ENCODE assay signal across 16 cellular contexts in genomic region chr10:47449979-47450378, GRCh38. TPM values are rescaled to one million over a fixed set of nuclear protein-coding genes. Genes with fewer than 3 reads are reported as not detected.
DNase-seq lines count a peak whose midpoint lies in the region; ATAC-seq and TF ChIP-seq lines count a peak whose summit lies in the region.
"Had no signal": no experiment of that assay in that cellular context is flagged by ENCODE, and none has a peak within 500 bp of the region (broad histone marks: within the 10 kb centered on the region; RNA-seq: fewer than 3 reads in every experiment).

No MANE protein-coding gene starts in this region.

- POLR2A ChIA-PET in activated CD4-positive, alpha-beta T cell treated with anti-CD3 and anti-CD28 coated beads for 36 hours (lab: Charles Lee), result no interaction called here

- peaks cover 0 to 9% (median 0%) of the 10 kb centered on the region in 11 experiments; a peak in 2 of 22 replicates for H4K20me1 ChIP-seq in BLaER1 treated with 17β-estradiol and CSF1 and Interleukin-3, amounts not matched to agents 10 nM and 100 nM
- H4K20me1 ChIP-seq in H9 (ENCODE audit: control insufficient read depth, insufficient read depth, insufficient read length), result no peaks in the 10 kb centered on the region

- H3K4me1 Mint-ChIP-seq in H9, result peaks cover 6 to 10% of the 10 kb centered on the region in 2 experiments
- peaks cover 16% of the 10 kb centered on the region for H3K4me1 Mint-ChIP-seq in activated CD4-positive, alpha-beta T cell treated with anti-CD3 and anti-CD28 coated beads for 36 hours

- H2BK12ac ChIP-seq in H9 (ENCODE audit: insufficient read length, low read depth, low read length), result no peak overlapping the region

- WGBS in H9 (ENCODE audit: extremely low coverage, insufficient read length, low lambda C conversion rate), result no CpG with 5 or more reads among the region's 10 CpGs
- WGBS in spleen, 5 donors, result 70 to 78% (median 76%) methylated on average over 3 to 10 of the region's 10 CpGs

- peak overlapping the region; percentile 24 to 89 (median 82); a peak in 20 of 22 replicates for H3K4me2 ChIP-seq in BLaER1 treated with 17β-estradiol and CSF1 and Interleukin-3, amounts not matched to agents 10 nM and 100 nM
- no peak overlapping the region for H3K4me2 ChIP-seq in H9 (ENCODE audit: insufficient read depth, insufficient read length, low read length)

- H4K91ac ChIP-seq in H9 (ENCODE audit: insufficient read length, low read depth, low read length), result no peak overlapping the region

- intact Hi-C loops in spleen (cut with DNase I; ENCODE audit: low total_unique reads), result no loop called here
- intact Hi-C loops in activated CD4-positive, alpha-beta T cell treated with anti-CD3 and anti-CD28 coated beads for 36 hours (cut with DNase I, micrococcal nuclease), result no loop called here

- H3K14ac ChIP-seq in H9 (ENCODE audit: insufficient read depth, low read length), result no peak overlapping the region

- TF ChIP-seq CTCF in H9 (conservative IDR thresholded peaks at IDR 0.05), result no peak
- no peak for TF ChIP-seq CTCF in spleen (IDR thresholded peaks at IDR 0.05 in 8 of 11, conservative IDR thresholded peaks at IDR 0.05 in 3 of 11)

- H4K5ac ChIP-seq in H9 (ENCODE audit: insufficient read length, low read depth, low read length), result no peak overlapping the region

- H3K23me2 ChIP-seq in H9 (ENCODE audit: insufficient read length, low read depth, low read length, poor library complexity, severe bottlenecking), result no peaks in the 10 kb centered on the region

- no peak overlapping the region for H2BK5ac ChIP-seq in H9 (ENCODE audit: insufficient read length, low read length)

- peaks cover 19 to 75% (median 68%) of the 10 kb centered on the region in 10 experiments for H3K4me1 ChIP-seq in BLaER1 treated with 17β-estradiol and CSF1 and Interleukin-3, amounts not matched to agents 10 nM and 100 nM
- H3K4me1 ChIP-seq in H9 (ENCODE audit: insufficient read depth, low read length) (no peaks in the 10 kb centered on the region), spleen (no peaks in the 10 kb centered on the region)

- H3K56ac ChIP-seq in H9 (ENCODE audit: insufficient read length, low read depth, low read length), result no peak overlapping the region

- no peak overlapping the region for H3K4ac ChIP-seq in H9 (ENCODE audit: low read depth, low read length)

- no peak overlapping the region for H2AK5ac ChIP-seq in H9 (ENCODE audit: insufficient read length, low read length)

- no peak overlapping the region for H3T11ph ChIP-seq in H9 (ENCODE audit: low read length)

- H3K36me3 Mint-ChIP-seq in H9 (ENCODE audit: insufficient read depth in 1 of 3, low read depth in 3 of 3), result no peaks in the 10 kb centered on the region; a peak in 2 of 7 replicates
- H3K36me3 Mint-ChIP-seq in activated CD4-positive, alpha-beta T cell treated with anti-CD3 and anti-CD28 coated beads for 36 hours (ENCODE audit: low read depth), result peaks cover 4% of the 10 kb centered on the region

- no peak overlapping the region for H2BK15ac ChIP-seq in H9 (ENCODE audit: low read depth, low read length)

- H3K4me3 ChIP-seq in BLaER1 treated with 17β-estradiol and CSF1 and Interleukin-3, amounts not matched to agents 10 nM and 100 nM, result no peak overlapping the region
- H3K4me3 ChIP-seq in spleen, result no peak overlapping the region
- H3K4me3 ChIP-seq: SK-N-MC had no signal

- H3K9me3 Mint-ChIP-seq in H9, result peaks cover 11 to 13% of the 10 kb centered on the region in 2 experiments; a peak in 4 of 5 replicates
- H3K9me3 Mint-ChIP-seq in activated CD4-positive, alpha-beta T cell treated with anti-CD3 and anti-CD28 coated beads for 36 hours (ENCODE audit: low read depth), result peaks cover 11% of the 10 kb centered on the region

- CTCF ChIA-PET in activated CD4-positive, alpha-beta T cell treated with anti-CD3 and anti-CD28 coated beads for 36 hours (lab: Charles Lee), result interaction anchor here (0.6 kb wide), 1 partner anchor 449 kb away, joined by 3 read pairs; no protein-coding TSS in a partner anchor

- H3K23ac ChIP-seq in H9 (ENCODE audit: insufficient read length, low read depth, low read length), result no peak overlapping the region

- DNase-seq in H9 (peak; percentile 19), kidney tubule cell (ENCODE audit: low spot score) (peak; percentile 54), spleen (peak; percentile 70)
- no peak for DNase-seq in activated CD4-positive, alpha-beta T cell treated with anti-CD3 and anti-CD28 coated beads for 36 hours
- DNase-seq: AML-193, Caco-2, EL, HCEC 1CT, NCI-H1092 treated with DMSO at 0.1 percent for 48 hours, NCI-H1694 treated with DMSO at 0.1 percent for 48 hours had no signal

- peaks cover 17 to 25% (median 21%) of the 10 kb centered on the region in 11 experiments for H3K9me3 ChIP-seq in BLaER1 treated with 17β-estradiol and CSF1 and Interleukin-3, amounts not matched to agents 10 nM and 100 nM (replicated peaks in 1 of 11)
- H3K9me3 ChIP-seq in H9 (ENCODE audit: control insufficient read depth, low read depth, low read length) (no peaks in the 10 kb centered on the region), spleen (peaks cover 0 to 24% (median 21%) of the 10 kb centered on the region in 8 donors)

- peak overlapping the region in 4 of 11 experiments; percentile 4 to 37 (median 22); a peak in 3 of 22 replicates for H3K9ac ChIP-seq in BLaER1 treated with 17β-estradiol and CSF1 and Interleukin-3, amounts not matched to agents 10 nM and 100 nM
- no peak overlapping the region for H3K9ac ChIP-seq in H9 (ENCODE audit: extremely low read depth, insufficient read length, low read length)

- H3K4me3 Mint-ChIP-seq in H9, result no peak overlapping the region
- no peak overlapping the region for H3K4me3 Mint-ChIP-seq in activated CD4-positive, alpha-beta T cell treated with anti-CD3 and anti-CD28 coated beads for 36 hours

- no peak overlapping the region for H2AFZ ChIP-seq in H9 (ENCODE audit: low read length)

- no peaks in the 10 kb centered on the region for H3K36me3 ChIP-seq in BLaER1 treated with 17β-estradiol and CSF1 and Interleukin-3, amounts not matched to agents 10 nM and 100 nM
- no peaks in the 10 kb centered on the region for H3K36me3 ChIP-seq in spleen

- no peaks in the 10 kb centered on the region for H3K79me1 ChIP-seq in H9 (ENCODE audit: insufficient read depth, low read depth, low read length, poor library complexity, severe bottlenecking)

- no peak overlapping the region; a peak in 1 of 7 replicates for H3K27ac Mint-ChIP-seq in H9
- no peak overlapping the region for H3K27ac Mint-ChIP-seq in activated CD4-positive, alpha-beta T cell treated with anti-CD3 and anti-CD28 coated beads for 36 hours

- ATAC-seq in activated CD4-positive, alpha-beta T cell treated with anti-CD3 and anti-CD28 coated beads for 36 hours, result no peak
- ATAC-seq in HG03520 (IDR thresholded peaks at IDR 0.05; ENCODE audit: unreplicated experiment) (no peak), HG03439 (IDR thresholded peaks at IDR 0.05; ENCODE audit: unreplicated experiment) (no peak)

- H3K79me2 ChIP-seq in H9 (ENCODE audit: insufficient read depth, low read length), result no peaks in the 10 kb centered on the region

- H3K18ac ChIP-seq in H9 (ENCODE audit: insufficient read length, low read depth, low read length), result no peak overlapping the region

- no peak for TF ChIP-seq POLR2A in spleen (IDR thresholded peaks at IDR 0.05)

- H3K27ac ChIP-seq in BLaER1 treated with 17β-estradiol and CSF1 and Interleukin-3, amounts not matched to agents 10 nM and 100 nM, result peak overlapping the region in 5 of 11 experiments; percentile 12 to 58 (median 53); a peak in 7 of 22 replicates
- H3K27ac ChIP-seq in H9 (ENCODE audit: insufficient read length, low read depth, low read length) (no peak overlapping the region), spleen (no peak overlapping the region)
- H3K27ac ChIP-seq: SK-N-MC had no signal

- H2BK120ac ChIP-seq in H9 (ENCODE audit: low read depth, low read length, poor library complexity, severe bottlenecking), result no peak overlapping the region

- H2BK20ac ChIP-seq in H9 (ENCODE audit: low read depth, low read length, poor library complexity, severe bottlenecking), result no peak overlapping the region

- peaks cover 3% of the 10 kb centered on the region for H3K27me3 Mint-ChIP-seq in H9 (ENCODE audit: low read depth)
- H3K27me3 Mint-ChIP-seq in activated CD4-positive, alpha-beta T cell treated with anti-CD3 and anti-CD28 coated beads for 36 hours, result peaks cover 12% of the 10 kb centered on the region

- no peak overlapping the region for H4K8ac ChIP-seq in H9 (replicated peaks; ENCODE audit: insufficient read length, low read depth, low read length)

- H3K27me3 ChIP-seq in BLaER1 treated with 17β-estradiol and CSF1 and Interleukin-3, amounts not matched to agents 10 nM and 100 nM, result peaks cover 0 to 10% (median 0%) of the 10 kb centered on the region in 11 experiments; a peak in 5 of 22 replicates
- H3K27me3 ChIP-seq in H9 (ENCODE audit: insufficient read depth, low read length) (no peaks in the 10 kb centered on the region), spleen (replicated peaks in 1 of 7) (peaks cover 0 to 10% (median 0%) of the 10 kb centered on the region in 7 donors)

RNA-seq across cellular contexts. Expression of gene ANXA8, which starts 33.9 kb away (rescaled TPM):
- total RNA-seq in H9 (2021) (0.22 TPM in 2 replicates), spleen (under 1 TPM in 1 of 7 donors, not detected in 6; 0.22 TPM)
- under 1 TPM; 0.04 to 0.32 (median 0.18) TPM for polyA plus RNA-seq in spleen
- not detected for total RNA-seq in activated CD4-positive, alpha-beta T cell treated with anti-CD3 and anti-CD28 coated beads for 36 hours
- total RNA-seq: NCI-H460, OCI-LY7 had no signal

RNA-seq across cellular contexts. Expression of gene FAM25G, which starts 41.5 kb away (rescaled TPM):
- total RNA-seq in H9 (2021) (not detected in 2 replicates), spleen (not detected)
- polyA plus RNA-seq in spleen, result not detected
- not detected for total RNA-seq in activated CD4-positive, alpha-beta T cell treated with anti-CD3 and anti-CD28 coated beads for 36 hours
- total RNA-seq: Caco-2, NCI-H460, OCI-LY7 had no signal
